In the genomic region with DNA sequence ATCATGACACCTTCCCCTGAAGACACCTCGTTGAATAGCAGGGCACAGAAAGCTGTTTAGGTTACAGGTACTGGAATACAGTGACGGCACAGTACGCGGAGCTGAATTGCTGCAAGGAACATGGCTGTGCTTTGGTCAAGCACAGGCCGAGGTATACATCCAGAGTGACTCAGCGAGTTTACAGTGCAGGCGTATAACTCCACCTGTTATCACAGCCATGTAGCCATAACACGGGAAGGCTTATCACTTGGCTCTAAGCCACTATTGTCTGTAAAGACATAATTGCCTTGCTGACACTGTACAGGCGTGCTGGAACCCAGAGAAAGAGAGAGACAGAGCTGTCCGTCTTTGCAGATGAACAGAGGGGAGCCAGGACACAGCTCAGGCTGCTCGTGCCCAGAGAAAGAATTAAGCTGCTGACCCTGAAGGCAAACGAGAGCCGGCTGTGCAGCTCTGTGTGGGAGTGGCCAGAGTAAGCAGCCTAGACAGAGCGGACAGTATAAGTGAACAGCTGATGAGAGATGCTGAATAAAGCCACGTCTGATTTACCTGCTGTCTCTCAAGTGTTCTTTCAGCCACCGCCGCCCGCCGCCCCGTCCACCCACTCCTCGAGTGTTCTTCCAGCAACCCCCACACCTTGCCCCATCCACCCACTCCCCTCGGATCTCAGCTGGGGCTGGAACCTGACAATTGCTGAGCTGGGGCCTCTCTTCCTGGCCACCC, we compare ENCODE assay signal across 9 cellular contexts.
A peak's percentile ranks its signal among the peaks of the same experiment; 100 is the strongest.
DNase-seq lines count a peak whose midpoint lies in the region; ATAC-seq and TF ChIP-seq lines count a peak whose summit lies in the region.
"Had no signal": no experiment of that assay in that cellular context is flagged by ENCODE, and none has a peak within 500 bp of the region (broad histone marks: within the 10 kb centered on the region; RNA-seq: fewer than 3 reads in every experiment).

No MANE protein-coding gene starts in this region.

- H3K4me1 ChIP-seq in lower lobe of right lung (peaks cover 34% of the 10 kb centered on the region), suprapubic skin (peaks cover 70% of the 10 kb centered on the region)

- H3K4me3 ChIP-seq in lower lobe of right lung, result no peak overlapping the region
- peak overlapping the region; percentile 19 for H3K4me3 ChIP-seq in suprapubic skin

- H3K27ac Mint-ChIP-seq in activated naive CD8-positive, alpha-beta T cell treated with anti-CD3 and anti-CD28 coated beads for 36 hours, result no peak overlapping the region
- no peak overlapping the region for H3K27ac Mint-ChIP-seq in activated CD8-positive, alpha-beta memory T cell treated with anti-CD3 and anti-CD28 coated beads, Interleukin-2, amount 10 ng/mL, durations not matched to agents 7 days and 5 days

- peak overlapping the region; percentile 75 for H3K27ac ChIP-seq in lower lobe of right lung
- H3K27ac ChIP-seq in suprapubic skin, result peak overlapping the region; percentile 85

- no peak overlapping the region for H3K4me3 Mint-ChIP-seq in activated naive CD8-positive, alpha-beta T cell treated with anti-CD3 and anti-CD28 coated beads for 36 hours
- H3K4me3 Mint-ChIP-seq in activated CD8-positive, alpha-beta memory T cell treated with anti-CD3 and anti-CD28 coated beads, Interleukin-2, amount 10 ng/mL, durations not matched to agents 7 days and 5 days, result no peak overlapping the region

- CTCF ChIA-PET in activated CD8-positive, alpha-beta memory T cell treated with anti-CD3 and anti-CD28 coated beads, Interleukin-2, amount 10 ng/mL, durations not matched to agents 7 days and 5 days (lab: Charles Lee), result no interaction called here

- peak; percentile 48 to 55 for ATAC-seq in lower lobe of right lung
- no peak for ATAC-seq in activated CD8-positive, alpha-beta memory T cell treated with anti-CD3 and anti-CD28 coated beads, Interleukin-2, amount 10 ng/mL, durations not matched to agents 7 days and 5 days

- H3K9me3 ChIP-seq in lower lobe of right lung, result no peaks in the 10 kb centered on the region
- no peaks in the 10 kb centered on the region for H3K9me3 ChIP-seq in suprapubic skin

- 38% methylated on average over 22 of the region's 22 CpGs for WGBS in suprapubic skin

- TF ChIP-seq POLR2A in suprapubic skin (IDR thresholded peaks at IDR 0.05), result no peak

- no peaks in the 10 kb centered on the region for H3K36me3 ChIP-seq in lower lobe of right lung
- no peaks in the 10 kb centered on the region for H3K36me3 ChIP-seq in suprapubic skin

- DNase-seq in NCI-H774 (lab: John Stamatoyannopoulos, UW) (peak; percentile 12), dermis blood vessel endothelial cell (peak; percentile 88), lower lobe of right lung (no peak), suprapubic skin (ENCODE audit: low spot score in 2 of 2) (no peak), 8988T (no peak)
- no peak for DNase-seq in activated CD8-positive, alpha-beta memory T cell treated with anti-CD3 and anti-CD28 coated beads, Interleukin-2, amount 50 U/mL, for 48 hours
- no peak for DNase-seq in activated naive CD8-positive, alpha-beta T cell treated with anti-CD3 and anti-CD28 coated beads for 36 hours
- DNase-seq in activated CD8-positive, alpha-beta memory T cell treated with anti-CD3 and anti-CD28 coated beads, Interleukin-2, amount 10 ng/mL, durations not matched to agents 7 days and 5 days, result no peak
- DNase-seq: effector CD4-positive, alpha-beta T cell had no signal

- no peaks in the 10 kb centered on the region for H3K27me3 ChIP-seq in lower lobe of right lung (ENCODE audit: low read depth)
- H3K27me3 ChIP-seq in suprapubic skin, result no peaks in the 10 kb centered on the region

- H3K27me3 Mint-ChIP-seq in activated naive CD8-positive, alpha-beta T cell treated with anti-CD3 and anti-CD28 coated beads for 36 hours, result no peaks in the 10 kb centered on the region
- no peaks in the 10 kb centered on the region for H3K27me3 Mint-ChIP-seq in activated CD8-positive, alpha-beta memory T cell treated with anti-CD3 and anti-CD28 coated beads, Interleukin-2, amount 10 ng/mL, durations not matched to agents 7 days and 5 days

- TF ChIP-seq CTCF in lower lobe of right lung (IDR thresholded peaks at IDR 0.05), result no peak
- TF ChIP-seq CTCF in suprapubic skin (IDR thresholded peaks at IDR 0.05), result no peak

- H3K4me1 Mint-ChIP-seq in activated naive CD8-positive, alpha-beta T cell treated with anti-CD3 and anti-CD28 coated beads for 36 hours, result no peaks in the 10 kb centered on the region
- no peaks in the 10 kb centered on the region for H3K4me1 Mint-ChIP-seq in activated CD8-positive, alpha-beta memory T cell treated with anti-CD3 and anti-CD28 coated beads, Interleukin-2, amount 10 ng/mL, durations not matched to agents 7 days and 5 days

- TF ChIP-seq EP300 in suprapubic skin (IDR thresholded peaks at IDR 0.05), result no peak

- H3K36me3 Mint-ChIP-seq in activated naive CD8-positive, alpha-beta T cell treated with anti-CD3 and anti-CD28 coated beads for 36 hours, result no peaks in the 10 kb centered on the region
- no peaks in the 10 kb centered on the region for H3K36me3 Mint-ChIP-seq in activated CD8-positive, alpha-beta memory T cell treated with anti-CD3 and anti-CD28 coated beads, Interleukin-2, amount 10 ng/mL, durations not matched to agents 7 days and 5 days

- H3K9me3 Mint-ChIP-seq in activated naive CD8-positive, alpha-beta T cell treated with anti-CD3 and anti-CD28 coated beads for 36 hours, result no peaks in the 10 kb centered on the region
- H3K9me3 Mint-ChIP-seq in activated CD8-positive, alpha-beta memory T cell treated with anti-CD3 and anti-CD28 coated beads, Interleukin-2, amount 10 ng/mL, durations not matched to agents 7 days and 5 days (ENCODE audit: low read depth), result no peaks in the 10 kb centered on the region

- intact Hi-C loops in lower lobe of right lung (cut with DNase I), result no loop called here

Comparison
In these comparisons a context has a peak if more than half of its experiments do, and no peak if none do; other contexts are left out.
1. DNase-seq: peak in NCI-H774 (single experiment) and dermis blood vessel endothelial cell (single experiment); none in lower lobe of right lung (single experiment), suprapubic skin (0 of 2), activated CD8-positive, alpha-beta memory T cell treated with anti-CD3 and anti-CD28 coated beads, Interleukin-2, amount 50 U/mL, for 48 hours (single experiment), activated naive CD8-positive, alpha-beta T cell treated with anti-CD3 and anti-CD28 coated beads for 36 hours (single experiment), 8988T (single experiment) and activated CD8-positive, alpha-beta memory T cell treated with anti-CD3 and anti-CD28 coated beads, Interleukin-2, amount 10 ng/mL, durations not matched to agents 7 days and 5 days (single experiment).